In genomic region chr19:6109947-6110346, GRCh38 we compare ENCODE assay signal across 9 cellular contexts. TPM values are rescaled to one million over a fixed set of nuclear protein-coding genes. Genes with fewer than 3 reads are reported as not detected.
DNase-seq lines count a peak whose midpoint lies in the region; TF ChIP-seq lines count a peak whose summit lies in the region.
"Had no signal": no experiment of that assay in that cellular context is flagged by ENCODE, and none has a peak within 500 bp of the region (broad histone marks: within the 10 kb centered on the region; RNA-seq: fewer than 3 reads in every experiment).

No MANE protein-coding gene starts in this region.

- H3K27me3 ChIP-seq in H7 (ENCODE audit: control insufficient read depth, insufficient read depth, low read length): peaks cover 24% of the 10 kb centered on the region
- no peaks in the 10 kb centered on the region for H3K27me3 ChIP-seq in right atrium auricular region

- TF ChIP-seq CTCF in right atrium auricular region (IDR thresholded peaks at IDR 0.05): no peak

- H3K27ac ChIP-seq in right atrium auricular region (peak overlapping the region; percentile 93 to 95), skin epidermis (peak overlapping the region in 19 of 21 experiments; percentile 23 to 92 (median 80))

- DNase-seq in H7 (no peak), right atrium auricular region (ENCODE audit: low spot score) (no peak), amniotic stem cell (lab: John Stamatoyannopoulos, UW) (no peak), mesenteric fat pad (ENCODE audit: low spot score) (no peak)
- peak; percentile 5 to 10 for DNase-seq in activated CD4-positive, alpha-beta T cell treated with anti-CD3 and anti-CD28 coated beads, Interleukin-2, amount 50 U/mL, for 48 hours
- no peak for DNase-seq in stimulated activated CD4-positive, alpha-beta T cell treated with anti-CD3 and anti-CD28 coated beads, Interleukin-4, amount 100 ng/mL, for 24 hours
- DNase-seq in activated effector memory CD4-positive, alpha-beta T cell treated with anti-CD3 and anti-CD28 coated beads, Interleukin-2, amount 50 U/mL, for 16 hours: no peak

- H3K9me3 ChIP-seq in right atrium auricular region: no peaks in the 10 kb centered on the region

- H3K36me3 ChIP-seq in H7 (replicated peaks; ENCODE audit: control insufficient read depth, insufficient read depth, low read length): no peaks in the 10 kb centered on the region
- H3K36me3 ChIP-seq in right atrium auricular region: no peaks in the 10 kb centered on the region

- H3K4me3 ChIP-seq in H7 (ENCODE audit: insufficient read depth, low read depth, low read length): peak overlapping the region; percentile 42
- peak overlapping the region; percentile 61 to 74 for H3K4me3 ChIP-seq in right atrium auricular region
- H3K4me3 ChIP-seq in skin epidermis: peak overlapping the region; percentile 49 to 94 (median 74)

- peaks cover 0 to 25% of the 10 kb centered on the region in 2 donors for H3K4me1 ChIP-seq in right atrium auricular region

RNA-seq across cellular contexts. Expression of gene RFX2, which starts 0.4 kb away (rescaled TPM):
- 2.9 and 3.8 TPM in 2 replicates for total RNA-seq in H7 (2014; rRNA removed; shearing (Covaris generic))
- total RNA-seq in right atrium auricular region (10 to 100 TPM; 12.7 to 16.1 TPM), mesenteric fat pad (27.9 TPM)

RNA-seq across cellular contexts. Expression of gene ACSBG2, which starts 25.5 kb away (rescaled TPM):
- total RNA-seq in H7 (2014; rRNA removed; shearing (Covaris generic)): not detected in 2 replicates
- total RNA-seq in right atrium auricular region (not detected), mesenteric fat pad (not detected)
- total RNA-seq: glomerular endothelial cell had no signal

Comparison
In these comparisons a context has a peak if more than half of its experiments do, and no peak if none do; other contexts are left out.
1. DNase-seq: peak in activated CD4-positive, alpha-beta T cell treated with anti-CD3 and anti-CD28 coated beads, Interleukin-2, amount 50 U/mL, for 48 hours (2 of 2); none in H7 (single experiment), right atrium auricular region (single experiment), amniotic stem cell (single experiment), stimulated activated CD4-positive, alpha-beta T cell treated with anti-CD3 and anti-CD28 coated beads, Interleukin-4, amount 100 ng/mL, for 24 hours (single experiment), activated effector memory CD4-positive, alpha-beta T cell treated with anti-CD3 and anti-CD28 coated beads, Interleukin-2, amount 50 U/mL, for 16 hours (single experiment) and mesenteric fat pad (single experiment).
2. Peak in every context shown above with its lines, with median percentiles within 50 percentile points of each other: H3K4me3 ChIP-seq.